ENCODE assay signal across 8 cellular contexts in the genomic region with DNA sequence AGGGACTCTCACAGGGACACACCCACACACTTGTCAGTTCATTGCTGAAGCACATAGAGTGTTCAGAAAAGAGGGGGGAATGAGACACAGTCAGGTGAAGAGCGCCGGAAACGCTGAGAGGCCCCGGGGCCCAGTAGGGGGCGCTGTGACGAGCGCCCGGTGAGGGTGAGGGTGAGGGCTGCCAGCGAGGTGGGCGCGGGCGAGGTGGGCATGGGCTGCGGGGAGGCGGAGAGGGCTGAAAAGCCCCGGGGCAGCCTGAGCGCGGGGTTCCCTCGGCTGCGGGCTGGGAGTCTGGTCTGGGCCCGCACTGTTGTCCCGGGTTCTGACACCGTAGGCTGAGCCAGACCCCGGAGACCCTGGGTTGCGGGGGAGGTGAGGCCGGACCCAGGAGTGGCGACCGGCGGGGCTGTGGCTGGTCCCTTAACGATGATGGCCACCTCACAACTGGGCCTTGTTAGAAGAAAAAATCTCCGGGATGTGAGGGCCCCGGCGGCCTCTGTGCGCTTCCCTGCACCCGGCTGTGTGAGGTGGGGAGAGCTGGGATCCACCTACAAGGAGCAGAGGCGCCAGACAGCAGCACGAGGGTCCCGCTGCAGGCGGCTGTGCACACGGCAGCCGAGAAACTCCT.
DNase-seq lines count a peak whose midpoint lies in the region; ATAC-seq, FAIRE-seq and TF ChIP-seq lines count a peak whose summit lies in the region.

No MANE protein-coding gene starts in this region.

- H3K4me3 Mint-ChIP-seq in naive B cell = peak overlapping the region in 1 of 8 donors; percentile 53

- no peak for TF ChIP-seq POLR2A in K562 (conservative IDR thresholded peaks at IDR 0.05)
- no peak for TF ChIP-seq POLR2A in uterus (IDR thresholded peaks at IDR 0.05)

- no peak for FAIRE-seq in K562 (lab: Jason Lieb, UNC)

- H3F3A ChIP-seq in DOHH2 (ENCODE audit: control insufficient read depth, insufficient read depth) = no peaks in the 10 kb centered on the region; the same call in 1 of the 2 replicates

- no peak for DNase-seq in HFF-Myc (ENCODE audit: extremely low read depth, low read depth)
- peak; percentile 34 to 64 (median 56) for DNase-seq in K562 (ENCODE audit: extremely low read depth in 1 of 4, low spot score in 3 of 4)
- no peak for DNase-seq in naive B cell
- no peak for DNase-seq in uterus
- no peak for DNase-seq in NCI-H446 (lab: John Stamatoyannopoulos, UW)
- no peak for DNase-seq in HPDE6-E6E7 (ENCODE audit: extremely low spot score)

- TF ChIP-seq CTCF in DOHH2 (IDR thresholded peaks at IDR 0.05; ENCODE audit: low read depth, low read length, poor library complexity, severe bottlenecking) (peak; percentile 92), HFF-Myc (IDR thresholded peaks at IDR 0.05; ENCODE audit: low read depth, low read length, missing control alignments) (peak; percentile 56), K562 (IDR thresholded peaks at IDR 0.05 in 2 of 3, conservative IDR thresholded peaks at IDR 0.05 in 1 of 3; ENCODE audit: insufficient read depth in 2 of 3, low read depth in 1 of 3, low read length in 3 of 3) (peak; percentile 38 to 68 (median 43); a peak in 5 of 6 replicates), uterus (IDR thresholded peaks at IDR 0.05) (no peak)

- POLR2A ChIA-PET in K562 (lab: Yijun Ruan, JAX) = no interaction called here

- ATAC-seq in K562 (peak; percentile 88), naive B cell (ENCODE audit: low read depth in 2 of 2) (no peak), HG03354 (IDR thresholded peaks at IDR 0.05; ENCODE audit: poor library complexity, severe bottlenecking, unreplicated experiment) (no peak)

- no peak overlapping the region for H3K27ac ChIP-seq in DOHH2 (ENCODE audit: low read depth, low read length)
- no peak overlapping the region for H3K27ac ChIP-seq in K562 (ENCODE audit: extremely low read depth, low read depth, low read length)
- H3K27ac ChIP-seq in uterus = no peak overlapping the region

- peaks cover 40% of the 10 kb centered on the region for H3K4me1 ChIP-seq in DOHH2 (ENCODE audit: control insufficient read depth, low read length)
- H3K4me1 ChIP-seq in K562 (replicated peaks in 1 of 2; ENCODE audit: control insufficient read depth in 2 of 2, insufficient read depth in 2 of 2, low read length in 2 of 2) = peaks cover 0 to 6% of the 10 kb centered on the region in 2 experiments; a peak in 1 of 5 replicates
- H3K4me1 ChIP-seq in uterus = no peaks in the 10 kb centered on the region

- no peaks in the 10 kb centered on the region for H4K20me1 ChIP-seq in DOHH2 (ENCODE audit: control insufficient read depth, insufficient read depth, low read depth, low read length)
- H4K20me1 ChIP-seq in K562 (replicated peaks; ENCODE audit: control insufficient read depth, insufficient read depth, low read length) = peaks cover 5% of the 10 kb centered on the region; the same call in 1 of the 2 replicates

- intact Hi-C loops in K562 (cut with micrococcal nuclease) (no loop called here), uterus (cut with DNase I; ENCODE audit: low total_unique reads) (no loop called here)

- TF ChIP-seq EP300 in K562 (IDR thresholded peaks at IDR 0.05; ENCODE audit: low read length) = no peak

- peaks cover 0 to 2% (median 0%) of the 10 kb centered on the region in 7 donors for H3K9me3 Mint-ChIP-seq in naive B cell

- H3K4me1 Mint-ChIP-seq in naive B cell = peaks cover 23 to 32% (median 24%) of the 10 kb centered on the region in 3 donors

- H3K27me3 Mint-ChIP-seq in naive B cell = peaks cover 8 to 10% (median 9%) of the 10 kb centered on the region in 3 donors

- peak overlapping the region in 4 of 6 donors; percentile 32 to 73 (median 40) for H3K27ac Mint-ChIP-seq in naive B cell

- no peak overlapping the region for H3K4me3 ChIP-seq in DOHH2 (ENCODE audit: low read length)
- H3K4me3 ChIP-seq in HFF-Myc (replicated peaks; ENCODE audit: low read depth, low read length) = no peak overlapping the region
- H3K4me3 ChIP-seq in K562 = no peak overlapping the region
- H3K4me3 ChIP-seq in uterus = no peak overlapping the region

- no peaks in the 10 kb centered on the region for H3K9me1 ChIP-seq in K562 (ENCODE audit: control insufficient read depth, insufficient read depth, low read length)

- H3K79me2 ChIP-seq in DOHH2 (ENCODE audit: control insufficient read depth, low read length) (no peaks in the 10 kb centered on the region), K562 (ENCODE audit: control insufficient read depth, insufficient read depth, low read length) (no peaks in the 10 kb centered on the region)

- H3K4me2 ChIP-seq in DOHH2 (ENCODE audit: low read length) = peak overlapping the region; percentile 68
- no peak overlapping the region for H3K4me2 ChIP-seq in K562 (ENCODE audit: insufficient read depth, low read length)

- no peak for TF ChIP-seq RAD21 in K562 (CRISPR knock-in tag; conservative IDR thresholded peaks at IDR 0.05 in 1 of 2, IDR thresholded peaks at IDR 0.05 in 1 of 2)

- H3K27me3 ChIP-seq in DOHH2 (ENCODE audit: control insufficient read depth, low read length) (no peaks in the 10 kb centered on the region), K562 (ENCODE audit: control insufficient read depth in 2 of 2, insufficient read depth in 2 of 2, low read length in 2 of 2) (peaks cover 6 to 30% of the 10 kb centered on the region in 2 experiments; a peak in 4 of 5 replicates), uterus (peaks cover 0 to 6% of the 10 kb centered on the region in 2 donors)

- CTCF ChIA-PET in K562 (lab: Yijun Ruan, JAX; ENCODE audit: low intra/inter-chr PET ratio) = no interaction called here

- H2AFZ ChIP-seq in K562 (ENCODE audit: low read depth, low read length) = no peak overlapping the region

- H3K36me3 Mint-ChIP-seq in naive B cell = no peaks in the 10 kb centered on the region

- in situ Hi-C loops in K562 (cut with MboI) = no loop called here

- H3K9me3 ChIP-seq in DOHH2 (ENCODE audit: control insufficient read depth, insufficient read depth, low read length) (no peaks in the 10 kb centered on the region), K562 (replicated peaks; ENCODE audit: control insufficient read depth, insufficient read depth, low read depth, low read length) (no peaks in the 10 kb centered on the region), uterus (no peaks in the 10 kb centered on the region)

- H3K36me3 ChIP-seq in DOHH2 (ENCODE audit: control insufficient read depth, low read length) (no peaks in the 10 kb centered on the region), K562 (ENCODE audit: control insufficient read depth, insufficient read depth, low read length) (no peaks in the 10 kb centered on the region), uterus (no peaks in the 10 kb centered on the region)

- 9% methylated on average over 39 of the region's 40 CpGs for WGBS in K562 (ENCODE audit: insufficient coverage, low coverage, missing lambda C conversion rate)

- no peaks in the 10 kb centered on the region for H3K9me2 ChIP-seq in DOHH2 (replicated peaks; ENCODE audit: control insufficient read depth, low read length)

- BruUV-seq in K562 (replicated peaks; lab: Mats Ljungman, UMichigan) = no TSS peak

- H3K9ac ChIP-seq in K562 (ENCODE audit: insufficient read depth in 1 of 2, low read depth in 2 of 2, low read length in 2 of 2) = no peak overlapping the region

TF ChIP-seq in K562, 482 proteins besides CTCF, POLR2A, EP300 and RAD21 (continues in another document):
- TF ChIP-seq ZNF133 (CRISPR knock-in tag; IDR thresholded peaks at IDR 0.05) (no peak), HNRNPUL1 (IDR thresholded peaks at IDR 0.05; ENCODE audit: low read length) (no peak), SIRT6 (IDR thresholded peaks at IDR 0.05; ENCODE audit: low read depth, low read length) (no peak), ZNF41 (CRISPR knock-in tag; conservative IDR thresholded peaks at IDR 0.05) (no peak), MAX (CRISPR knock-in tag; IDR thresholded peaks at IDR 0.05) (no peak), TFAP4 (CRISPR knock-in tag; IDR thresholded peaks at IDR 0.05; ENCODE audit: borderline replicate concordance) (0 out of 2 replicates have a peak, but pooled peaks have one; percentile 15), SMAD1 (IDR thresholded peaks at IDR 0.05; ENCODE audit: low read depth, low read length, partially characterized antibody) (no peak), ZC3H8 (IDR thresholded peaks at IDR 0.05) (no peak), ZNF699 (CRISPR knock-in tag; IDR thresholded peaks at IDR 0.05; ENCODE audit: insufficient replicate concordance) (no peak)
- TF ChIP-seq, protein P1, sequence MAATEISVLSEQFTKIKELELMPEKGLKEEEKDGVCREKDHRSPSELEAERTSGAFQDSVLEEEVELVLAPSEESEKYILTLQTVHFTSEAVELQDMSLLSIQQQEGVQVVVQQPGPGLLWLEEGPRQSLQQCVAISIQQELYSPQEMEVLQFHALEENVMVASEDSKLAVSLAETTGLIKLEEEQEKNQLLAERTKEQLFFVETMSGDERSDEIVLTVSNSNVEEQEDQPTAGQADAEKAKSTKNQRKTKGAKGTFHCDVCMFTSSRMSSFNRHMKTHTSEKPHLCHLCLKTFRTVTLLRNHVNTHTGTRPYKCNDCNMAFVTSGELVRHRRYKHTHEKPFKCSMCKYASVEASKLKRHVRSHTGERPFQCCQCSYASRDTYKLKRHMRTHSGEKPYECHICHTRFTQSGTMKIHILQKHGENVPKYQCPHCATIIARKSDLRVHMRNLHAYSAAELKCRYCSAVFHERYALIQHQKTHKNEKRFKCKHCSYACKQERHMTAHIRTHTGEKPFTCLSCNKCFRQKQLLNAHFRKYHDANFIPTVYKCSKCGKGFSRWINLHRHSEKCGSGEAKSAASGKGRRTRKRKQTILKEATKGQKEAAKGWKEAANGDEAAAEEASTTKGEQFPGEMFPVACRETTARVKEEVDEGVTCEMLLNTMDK (IDR thresholded peaks at IDR 0.05; ENCODE audit: borderline replicate concordance, insufficient read depth, low read depth, low read length, poor library complexity, severe bottlenecking) = peak; percentile 74

Comparison
In these comparisons a context has a peak if more than half of its experiments do, and no peak if none do; other contexts are left out.
1. CTCF ChIP-seq: peak in DOHH2 (single experiment), HFF-Myc (single experiment) and K562 (3 of 3); none in uterus (0 of 4).
2. DNase-seq: peak in K562 (4 of 4); none in HFF-Myc (single experiment), naive B cell (single experiment), uterus (0 of 2), NCI-H446 (0 of 2) and HPDE6-E6E7 (single experiment).